In genomic region chr11:3454844-3455243, GRCh38 we compare ENCODE assay signal across 8 cellular contexts.
DNase-seq lines count a peak whose midpoint lies in the region; ATAC-seq, FAIRE-seq and TF ChIP-seq lines count a peak whose summit lies in the region.
"Not testable (repeated sequence)": the region's sequence is repeated elsewhere in the genome, so short reads cannot be mapped to it uniquely, and the experiment has no call there.

No MANE protein-coding gene starts in this region.

- intact Hi-C loops in colonic mucosa (cut with DNase I), result not testable (repeated sequence)
- intact Hi-C loops in psoas muscle (cut with DNase I), result loop anchor here (10.0 kb wide), 2 partner anchors 130 to 150 kb away; no protein-coding TSS in a partner anchor

- H3K27ac Mint-ChIP-seq in stimulated activated naive B cell treated with anti-CD40 and anti-IgM and Interleukin-4, amounts not matched to agents 10 μg/mL and 1 μg/mL and 100 μg/mL, for 72 hours, result not testable (repeated sequence)

- TF ChIP-seq CTCF in D721Med (IDR thresholded peaks at IDR 0.05; ENCODE audit: insufficient read depth, missing control alignments), result peak; percentile 47
- peak; percentile 83 for TF ChIP-seq CTCF in LNCAP (IDR thresholded peaks at IDR 0.05)
- peak; percentile 70 for TF ChIP-seq CTCF in colonic mucosa (IDR thresholded peaks at IDR 0.05)
- peak; percentile 83 for TF ChIP-seq CTCF in psoas muscle (IDR thresholded peaks at IDR 0.05)

- peaks cover 22 to 32% of the 10 kb centered on the region in 2 donors for H3K27me3 Mint-ChIP-seq in stimulated activated naive B cell treated with anti-CD40 and anti-IgM and Interleukin-4, amounts not matched to agents 10 μg/mL and 1 μg/mL and 100 μg/mL, for 72 hours

- not testable (repeated sequence) for ATAC-seq in psoas muscle; stimulated activated naive B cell treated with anti-CD40 and anti-IgM and Interleukin-4, amounts not matched to agents 10 μg/mL and 1 μg/mL and 100 μg/mL, for 72 hours (replicated peaks)

- FAIRE-seq in D721Med (lab: Jason Lieb, UNC), result not testable (repeated sequence)

- not testable (repeated sequence) for H3K9ac ChIP-seq in colonic mucosa (ENCODE audit: low read depth in 2 of 2, low read length in 2 of 2)

- DNase-seq in D721Med (ENCODE audit: insufficient read length, low spot score), result not testable (repeated sequence)
- DNase-seq in SHP77 treated with DMSO at 0.1 percent for 48 hours (lab: John Stamatoyannopoulos, UW), result peak; percentile 13
- DNase-seq in activated CD8-positive, alpha-beta memory T cell treated with anti-CD3 and anti-CD28 coated beads, Interleukin-2, amount 50 U/mL, for 48 hours, result peak; percentile 72
- DNase-seq in colonic mucosa, result peak; percentile 55
- peak; percentile 39 for DNase-seq in inferior parietal cortex (ENCODE audit: extremely low spot score)
- peak; percentile 37 to 54 for DNase-seq in psoas muscle
- DNase-seq in stimulated activated naive B cell treated with anti-CD40 and anti-IgM and Interleukin-4, amounts not matched to agents 10 μg/mL and 1 μg/mL and 100 μg/mL, for 72 hours, result peak; percentile 44

- not testable (repeated sequence) for H3K27me3 ChIP-seq in colonic mucosa; psoas muscle (ENCODE audit: insufficient read depth in 3 of 3, low read length in 2 of 3)

- H3K4me1 Mint-ChIP-seq in stimulated activated naive B cell treated with anti-CD40 and anti-IgM and Interleukin-4, amounts not matched to agents 10 μg/mL and 1 μg/mL and 100 μg/mL, for 72 hours, result peaks cover 6 to 11% of the 10 kb centered on the region in 2 donors

- H3K9me3 ChIP-seq in colonic mucosa, psoas muscle: not testable (repeated sequence)

- not testable (repeated sequence) for H3K4me3 ChIP-seq in colonic mucosa
- peak overlapping the region; percentile 34 for H3K4me3 ChIP-seq in psoas muscle

- H3K27ac ChIP-seq in colonic mucosa, psoas muscle: not testable (repeated sequence)

- H3K9me3 Mint-ChIP-seq in stimulated activated naive B cell treated with anti-CD40 and anti-IgM and Interleukin-4, amounts not matched to agents 10 μg/mL and 1 μg/mL and 100 μg/mL, for 72 hours, result not testable (repeated sequence)

- H3K4me3 Mint-ChIP-seq in stimulated activated naive B cell treated with anti-CD40 and anti-IgM and Interleukin-4, amounts not matched to agents 10 μg/mL and 1 μg/mL and 100 μg/mL, for 72 hours, result peak overlapping the region in 1 of 2 donors; percentile 52

- H3K36me3 ChIP-seq in colonic mucosa; psoas muscle (ENCODE audit: insufficient read depth in 1 of 2, low read depth in 1 of 2): not testable (repeated sequence)

- 1 to 3% (median 2%) methylated on average over 15 to 16 of the region's 16 CpGs for WGBS in psoas muscle, 3 donors

- H3K36me3 Mint-ChIP-seq in stimulated activated naive B cell treated with anti-CD40 and anti-IgM and Interleukin-4, amounts not matched to agents 10 μg/mL and 1 μg/mL and 100 μg/mL, for 72 hours, result not testable (repeated sequence)

- H3K4me1 ChIP-seq in colonic mucosa, psoas muscle: not testable (repeated sequence)
